In genomic region chr6:31558631-31559500, GRCh38 we compare ENCODE assay signal across 1 cellular context.
TF ChIP-seq lines count a peak whose summit lies in the region.

No MANE protein-coding gene starts in this region.

TF ChIP-seq in IMR-90, 13 proteins besides CTCF, POLR2A, EP300 and RAD21:
- TF ChIP-seq RFX5 (IDR thresholded peaks at IDR 0.05; ENCODE audit: low read depth, low read length) (no peak), RCOR1 (IDR thresholded peaks at IDR 0.05; ENCODE audit: insufficient replicate concordance, low read length) (no peak), USF2 (IDR thresholded peaks at IDR 0.05; ENCODE audit: low read depth, low read length) (no peak), SMC3 (IDR thresholded peaks at IDR 0.05; ENCODE audit: low read depth, low read length) (no peak), FOS (IDR thresholded peaks at IDR 0.05; ENCODE audit: low read depth, low read length) (no peak), ELK1 (IDR thresholded peaks at IDR 0.05; ENCODE audit: borderline replicate concordance, low read depth, low read length) (no peak), MXI1 (IDR thresholded peaks at IDR 0.05; ENCODE audit: borderline replicate concordance, low read depth, low read length) (no peak), BHLHE40 (IDR thresholded peaks at IDR 0.05; ENCODE audit: low read depth, low read length) (no peak), NFE2L2 (IDR thresholded peaks at IDR 0.05; ENCODE audit: low read depth, low read length) (no peak), CEBPB (IDR thresholded peaks at IDR 0.05; ENCODE audit: low read depth, low read length) (no peak)
